In genomic region chr18:51522821-51523220, GRCh38 we compare ENCODE assay signal across 22 cellular contexts.
"Had no signal": no experiment of that assay in that cellular context is flagged by ENCODE, and none has a peak within 500 bp of the region (broad histone marks: within the 10 kb centered on the region; RNA-seq: fewer than 3 reads in every experiment).

No MANE protein-coding gene starts in this region.

- H3K9me3 ChIP-seq: body of pancreas, esophagus squamous epithelium, spleen, thoracic aorta, upper lobe of right lung had no signal

- ATAC-seq: activated T-helper 17 cell treated with anti-CD3 and anti-CD28 coated beads, Interleukin-2, amount 50 U/mL, for 72 hours; body of pancreas; left lobe of liver; stimulated activated memory B cell treated with anti-CD40 and anti-IgM and Interleukin-4, amounts not matched to agents 10 μg/mL and 1 μg/mL and 100 μg/mL, for 72 hours; upper lobe of right lung had no signal

- H3K27me3 Mint-ChIP-seq: activated naive CD8-positive, alpha-beta T cell treated with anti-CD3 and anti-CD28 coated beads, Interleukin-2, amount 10 ng/mL, durations not matched to agents 7 days and 5 days; stimulated activated memory B cell treated with anti-CD40 and anti-IgM and Interleukin-4, amounts not matched to agents 10 μg/mL and 1 μg/mL and 100 μg/mL, for 72 hours had no signal

- H3K4me3 Mint-ChIP-seq: activated CD4-positive, alpha-beta memory T cell treated with anti-CD3 and anti-CD28 coated beads, Interleukin-2, amount 10 ng/mL, durations not matched to agents 7 days and 5 days; activated naive CD8-positive, alpha-beta T cell treated with anti-CD3 and anti-CD28 coated beads, Interleukin-2, amount 10 ng/mL, durations not matched to agents 7 days and 5 days; activated T-helper 17 cell treated with anti-CD3 and anti-CD28 coated beads, Interleukin-2, amount 50 U/mL, for 72 hours; central memory CD8-positive, alpha-beta T cell; stimulated activated memory B cell treated with anti-CD40 and anti-IgM and Interleukin-4, amounts not matched to agents 10 μg/mL and 1 μg/mL and 100 μg/mL, for 72 hours had no signal

- H3K4me3 ChIP-seq: body of pancreas, coronary artery, esophagus squamous epithelium, spleen, thoracic aorta, upper lobe of right lung had no signal

- H3K4me1 ChIP-seq: body of pancreas, esophagus squamous epithelium, spleen, upper lobe of right lung had no signal

- H3K27ac ChIP-seq: body of pancreas, coronary artery, esophagus squamous epithelium, spleen, thoracic aorta, upper lobe of right lung, WERI-Rb-1 had no signal

- FAIRE-seq: islet of Langerhans had no signal

- H3K9me3 Mint-ChIP-seq: activated CD4-positive, alpha-beta memory T cell treated with anti-CD3 and anti-CD28 coated beads, Interleukin-2, amount 10 ng/mL, durations not matched to agents 7 days and 5 days; activated naive CD8-positive, alpha-beta T cell treated with anti-CD3 and anti-CD28 coated beads, Interleukin-2, amount 10 ng/mL, durations not matched to agents 7 days and 5 days; activated T-helper 17 cell treated with anti-CD3 and anti-CD28 coated beads, Interleukin-2, amount 50 U/mL, for 72 hours; central memory CD8-positive, alpha-beta T cell; stimulated activated memory B cell treated with anti-CD40 and anti-IgM and Interleukin-4, amounts not matched to agents 10 μg/mL and 1 μg/mL and 100 μg/mL, for 72 hours had no signal

- H3K4me1 Mint-ChIP-seq: activated CD4-positive, alpha-beta memory T cell treated with anti-CD3 and anti-CD28 coated beads, Interleukin-2, amount 10 ng/mL, durations not matched to agents 7 days and 5 days; activated naive CD8-positive, alpha-beta T cell treated with anti-CD3 and anti-CD28 coated beads, Interleukin-2, amount 10 ng/mL, durations not matched to agents 7 days and 5 days; activated T-helper 17 cell treated with anti-CD3 and anti-CD28 coated beads, Interleukin-2, amount 50 U/mL, for 72 hours; central memory CD8-positive, alpha-beta T cell; stimulated activated memory B cell treated with anti-CD40 and anti-IgM and Interleukin-4, amounts not matched to agents 10 μg/mL and 1 μg/mL and 100 μg/mL, for 72 hours had no signal

- H3K27ac Mint-ChIP-seq: activated CD4-positive, alpha-beta memory T cell treated with anti-CD3 and anti-CD28 coated beads, Interleukin-2, amount 10 ng/mL, durations not matched to agents 7 days and 5 days; activated naive CD8-positive, alpha-beta T cell treated with anti-CD3 and anti-CD28 coated beads, Interleukin-2, amount 10 ng/mL, durations not matched to agents 7 days and 5 days; activated T-helper 17 cell treated with anti-CD3 and anti-CD28 coated beads, Interleukin-2, amount 50 U/mL, for 72 hours; stimulated activated memory B cell treated with anti-CD40 and anti-IgM and Interleukin-4, amounts not matched to agents 10 μg/mL and 1 μg/mL and 100 μg/mL, for 72 hours had no signal

- H3K27me3 ChIP-seq: body of pancreas, esophagus squamous epithelium, spleen, upper lobe of right lung had no signal

- H3K36me3 Mint-ChIP-seq: activated naive CD8-positive, alpha-beta T cell treated with anti-CD3 and anti-CD28 coated beads, Interleukin-2, amount 10 ng/mL, durations not matched to agents 7 days and 5 days; stimulated activated memory B cell treated with anti-CD40 and anti-IgM and Interleukin-4, amounts not matched to agents 10 μg/mL and 1 μg/mL and 100 μg/mL, for 72 hours had no signal

- H3K36me3 ChIP-seq: esophagus squamous epithelium, spleen, thoracic aorta, upper lobe of right lung, WERI-Rb-1 had no signal

- DNase-seq: activated CD4-positive, alpha-beta memory T cell treated with anti-CD3 and anti-CD28 coated beads, Interleukin-2, amount 10 ng/mL, durations not matched to agents 7 days and 5 days; activated CD4-positive, alpha-beta T cell treated with anti-CD3 and anti-CD28 coated beads for 48 hours; activated naive CD4-positive, alpha-beta T cell; activated naive CD8-positive, alpha-beta T cell treated with anti-CD3 and anti-CD28 coated beads, Interleukin-2, amount 10 ng/mL, durations not matched to agents 7 days and 5 days; activated T-cell treated with anti-CD3 and anti-CD28 coated beads, Interleukin-2, amount 50 U/mL, for 1 hour; amygdala; esophagus squamous epithelium; hippocampal formation; retina; spleen; stimulated activated CD4-positive, alpha-beta T cell treated with anti-CD3 and anti-CD28 coated beads, Interleukin-4, amount 100 ng/mL, for 4 hours; T-helper 2 cell; upper lobe of right lung; WERI-Rb-1 had no signal
